ENCODE assay signal across 38 cellular contexts in genomic region chr10:86034710-86035109, GRCh38.
"Had no signal": no experiment of that assay in that cellular context is flagged by ENCODE, and none has a peak within 500 bp of the region (broad histone marks: within the 10 kb centered on the region; RNA-seq: fewer than 3 reads in every experiment).

No MANE protein-coding gene starts in this region.

- H3K36me3 Mint-ChIP-seq: activated naive CD4-positive, alpha-beta T cell treated with anti-CD3 and anti-CD28 coated beads, Interleukin-2, amount 10 ng/mL, durations not matched to agents 7 days and 5 days; activated naive CD4-positive, alpha-beta T cell treated with anti-CD3 and anti-CD28 coated beads, Interleukin-2, amount 50 U/mL, for 24 hours; activated naive CD4-positive, alpha-beta T cell treated with anti-CD3 and anti-CD28 coated beads, Interleukin-2, amount 50 U/mL, for 72 hours; activated naive CD8-positive, alpha-beta T cell; activated naive CD8-positive, alpha-beta T cell treated with anti-CD3 and anti-CD28 coated beads for 36 hours; activated naive CD8-positive, alpha-beta T cell treated with anti-CD3 and anti-CD28 coated beads, Interleukin-2, amount 10 ng/mL, durations not matched to agents 7 days and 5 days; brain had no signal

- H3K9me3 Mint-ChIP-seq: activated naive CD4-positive, alpha-beta T cell treated with anti-CD3 and anti-CD28 coated beads for 36 hours; activated naive CD4-positive, alpha-beta T cell treated with anti-CD3 and anti-CD28 coated beads, Interleukin-2, amount 50 U/mL, for 24 hours; activated naive CD4-positive, alpha-beta T cell treated with anti-CD3 and anti-CD28 coated beads, Interleukin-2, amount 50 U/mL, for 72 hours; activated naive CD8-positive, alpha-beta T cell treated with anti-CD3 and anti-CD28 coated beads for 36 hours; activated naive CD8-positive, alpha-beta T cell treated with anti-CD3 and anti-CD28 coated beads, Interleukin-2, amount 50 U/mL, for 24 hours; activated T-cell treated with anti-CD3 and anti-CD28 coated beads, Interleukin-2, amount 50 U/mL, for 24 hours; activated T-cell treated with anti-CD3 and anti-CD28 coated beads, Interleukin-2, amount 50 U/mL, for 4 hours; activated T-helper 1 cell treated with anti-CD3 and anti-CD28 coated beads, Interleukin-12 subunit alpha, Interleukin-12 subunit beta, Interleukin-2, Interleukin-4 antibody, amounts not matched to agents 30 ng/mL and 10 ng/mL and 1 ng/mL, durations not matched to agents 14 hours and 24 hours and 36 hours; activated T-helper 17 cell treated with anti-CD3 and anti-CD28 coated beads, Interleukin-2, amount 50 U/mL, for 72 hours; activated T-helper 2 cell treated with anti-CD3 and anti-CD28 coated beads, Interferon-gamma antibody, Interleukin-2, Interleukin-4, amounts not matched to agents 10 μg/mL and 5 μg/mL and 100 μg/mL, durations not matched to agents 14 hours and 24 hours and 36 hours; central memory CD8-positive, alpha-beta T cell had no signal

- H3K4me3 ChIP-seq: adrenal gland, ascending aorta, body of pancreas, breast epithelium, cardiac muscle cell had no signal

- DNase-seq: activated effector memory CD4-positive, alpha-beta T cell treated with anti-CD3 and anti-CD28 coated beads, Interleukin-2, amount 50 U/mL, for 16 hours; activated effector memory CD4-positive, alpha-beta T cell treated with Interleukin-2 at 50 U/mL for 16 hours; activated gamma-delta T cell; activated gamma-delta T cell treated with Interleukin-2 at 50 U/mL for 16 hours; activated naive CD4-positive, alpha-beta T cell; activated naive CD4-positive, alpha-beta T cell treated with anti-CD3 and anti-CD28 coated beads for 36 hours; activated naive CD4-positive, alpha-beta T cell treated with anti-CD3 and anti-CD28 coated beads, Interleukin-2, amount 10 ng/mL, durations not matched to agents 7 days and 5 days; activated naive CD4-positive, alpha-beta T cell treated with anti-CD3 and anti-CD28 coated beads, Interleukin-2, amount 50 U/mL, for 16 hours; activated naive CD4-positive, alpha-beta T cell treated with Interleukin-2 at 50 U/mL for 16 hours; activated naive CD8-positive, alpha-beta T cell treated with anti-CD3 and anti-CD28 coated beads for 36 hours; activated naive CD8-positive, alpha-beta T cell treated with anti-CD3 and anti-CD28 coated beads, Interleukin-2, amount 10 ng/mL, durations not matched to agents 7 days and 5 days; activated naive CD8-positive, alpha-beta T cell treated with anti-CD3 and anti-CD28 coated beads, Interleukin-2, amount 50 U/mL, for 24 hours; activated T-cell treated with anti-CD3 and anti-CD28 coated beads, Interleukin-2, amount 50 U/mL, for 1 hour; activated T-cell treated with anti-CD3 and anti-CD28 coated beads, Interleukin-2, amount 50 U/mL, for 24 hours; activated T-cell treated with anti-CD3 and anti-CD28 coated beads, Interleukin-2, amount 50 U/mL, for 4 hours; activated T-cell treated with anti-CD3 and anti-CD28 coated beads, Interleukin-2, amount 50 U/mL, for 48 hours; activated T-cell treated with anti-CD3 and anti-CD28 coated beads, Interleukin-2, amount 50 U/mL, for 72 hours; amniotic stem cell; amygdala; anterior cingulate cortex; aorta; body of pancreas; brain microvascular endothelial cell; caudate nucleus; central memory CD4-positive, alpha-beta T cell; cerebellar nuclear complex had no signal

- H3K36me3 ChIP-seq: adrenal gland, ascending aorta, brain microvascular endothelial cell, breast epithelium, cardiac muscle cell had no signal

- H3K27me3 ChIP-seq: adrenal gland, ascending aorta, body of pancreas, brain microvascular endothelial cell, breast epithelium, cardiac muscle cell had no signal

- H3K27ac Mint-ChIP-seq: activated naive CD4-positive, alpha-beta T cell treated with anti-CD3 and anti-CD28 coated beads for 36 hours; activated naive CD4-positive, alpha-beta T cell treated with anti-CD3 and anti-CD28 coated beads, Interleukin-2, amount 10 ng/mL, durations not matched to agents 7 days and 5 days; activated naive CD4-positive, alpha-beta T cell treated with anti-CD3 and anti-CD28 coated beads, Interleukin-2, amount 50 U/mL, for 24 hours; activated naive CD4-positive, alpha-beta T cell treated with anti-CD3 and anti-CD28 coated beads, Interleukin-2, amount 50 U/mL, for 72 hours; activated naive CD8-positive, alpha-beta T cell; activated naive CD8-positive, alpha-beta T cell treated with anti-CD3 and anti-CD28 coated beads for 36 hours; activated naive CD8-positive, alpha-beta T cell treated with anti-CD3 and anti-CD28 coated beads, Interleukin-2, amount 10 ng/mL, durations not matched to agents 7 days and 5 days; activated naive CD8-positive, alpha-beta T cell treated with anti-CD3 and anti-CD28 coated beads, Interleukin-2, amount 50 U/mL, for 24 hours; activated T-cell treated with anti-CD3 and anti-CD28 coated beads, Interleukin-2, amount 50 U/mL, for 24 hours; activated T-cell treated with anti-CD3 and anti-CD28 coated beads, Interleukin-2, amount 50 U/mL, for 72 hours; activated T-helper 1 cell treated with anti-CD3 and anti-CD28 coated beads, Interleukin-12 subunit alpha, Interleukin-12 subunit beta, Interleukin-2, Interleukin-4 antibody, amounts not matched to agents 30 ng/mL and 10 ng/mL and 1 ng/mL, durations not matched to agents 14 hours and 24 hours and 36 hours; activated T-helper 17 cell treated with anti-CD3 and anti-CD28 coated beads, Interleukin-2, amount 50 U/mL, for 72 hours; activated T-helper 2 cell treated with anti-CD3 and anti-CD28 coated beads, Interferon-gamma antibody, Interleukin-2, Interleukin-4, amounts not matched to agents 10 μg/mL and 5 μg/mL and 100 μg/mL, durations not matched to agents 14 hours and 24 hours and 36 hours had no signal

- H3K9me3 ChIP-seq: adrenal gland, ascending aorta, body of pancreas, breast epithelium had no signal

- H3K4me1 ChIP-seq: adrenal gland, ascending aorta, breast epithelium had no signal

- H3K27ac ChIP-seq: adrenal gland, ascending aorta, body of pancreas, brain microvascular endothelial cell, breast epithelium, cardiac muscle cell had no signal

- H3K4me3 Mint-ChIP-seq: activated naive CD4-positive, alpha-beta T cell treated with anti-CD3 and anti-CD28 coated beads for 36 hours; activated naive CD4-positive, alpha-beta T cell treated with anti-CD3 and anti-CD28 coated beads, Interleukin-2, amount 10 ng/mL, durations not matched to agents 7 days and 5 days; activated naive CD4-positive, alpha-beta T cell treated with anti-CD3 and anti-CD28 coated beads, Interleukin-2, amount 50 U/mL, for 24 hours; activated naive CD8-positive, alpha-beta T cell; activated naive CD8-positive, alpha-beta T cell treated with anti-CD3 and anti-CD28 coated beads for 36 hours; activated naive CD8-positive, alpha-beta T cell treated with anti-CD3 and anti-CD28 coated beads, Interleukin-2, amount 10 ng/mL, durations not matched to agents 7 days and 5 days; activated naive CD8-positive, alpha-beta T cell treated with anti-CD3 and anti-CD28 coated beads, Interleukin-2, amount 50 U/mL, for 24 hours; activated T-cell treated with anti-CD3 and anti-CD28 coated beads, Interleukin-2, amount 50 U/mL, for 24 hours; activated T-cell treated with anti-CD3 and anti-CD28 coated beads, Interleukin-2, amount 50 U/mL, for 4 hours; activated T-cell treated with anti-CD3 and anti-CD28 coated beads, Interleukin-2, amount 50 U/mL, for 72 hours; activated T-helper 1 cell treated with anti-CD3 and anti-CD28 coated beads, Interleukin-12 subunit alpha, Interleukin-12 subunit beta, Interleukin-2, Interleukin-4 antibody, amounts not matched to agents 30 ng/mL and 10 ng/mL and 1 ng/mL, durations not matched to agents 14 hours and 24 hours and 36 hours; activated T-helper 17 cell treated with anti-CD3 and anti-CD28 coated beads, Interleukin-2, amount 50 U/mL, for 72 hours; brain; central memory CD8-positive, alpha-beta T cell had no signal

- H3K4me1 Mint-ChIP-seq: activated naive CD4-positive, alpha-beta T cell treated with anti-CD3 and anti-CD28 coated beads, Interleukin-2, amount 10 ng/mL, durations not matched to agents 7 days and 5 days; activated naive CD4-positive, alpha-beta T cell treated with anti-CD3 and anti-CD28 coated beads, Interleukin-2, amount 50 U/mL, for 24 hours; activated naive CD8-positive, alpha-beta T cell treated with anti-CD3 and anti-CD28 coated beads for 36 hours; activated naive CD8-positive, alpha-beta T cell treated with anti-CD3 and anti-CD28 coated beads, Interleukin-2, amount 10 ng/mL, durations not matched to agents 7 days and 5 days; activated naive CD8-positive, alpha-beta T cell treated with anti-CD3 and anti-CD28 coated beads, Interleukin-2, amount 50 U/mL, for 24 hours; activated T-helper 17 cell treated with anti-CD3 and anti-CD28 coated beads, Interleukin-2, amount 50 U/mL, for 72 hours; brain; central memory CD8-positive, alpha-beta T cell had no signal

- ATAC-seq: activated naive CD4-positive, alpha-beta T cell treated with anti-CD3 and anti-CD28 coated beads, Interleukin-2, amount 50 U/mL, for 72 hours; activated naive CD8-positive, alpha-beta T cell treated with anti-CD3 and anti-CD28 coated beads, Interleukin-2, amount 50 U/mL, for 24 hours; activated T-cell treated with anti-CD3 and anti-CD28 coated beads, Interleukin-2, amount 50 U/mL, for 4 hours; activated T-cell treated with anti-CD3 and anti-CD28 coated beads, Interleukin-2, amount 50 U/mL, for 72 hours; activated T-helper 17 cell treated with anti-CD3 and anti-CD28 coated beads, Interleukin-2, amount 50 U/mL, for 72 hours; body of pancreas had no signal
